10 cellular contexts compared by ENCODE assay signal in genomic region chr4:147787204-147787603, GRCh38. TPM values are rescaled to one million over a fixed set of nuclear protein-coding genes. Genes with fewer than 3 reads are reported as not detected.
DNase-seq lines count a peak whose midpoint lies in the region; ATAC-seq and TF ChIP-seq lines count a peak whose summit lies in the region.
"Had no signal": no experiment of that assay in that cellular context is flagged by ENCODE, and none has a peak within 500 bp of the region (broad histone marks: within the 10 kb centered on the region; RNA-seq: fewer than 3 reads in every experiment).

No MANE protein-coding gene starts in this region.

- CTCF ChIA-PET in activated naive CD4-positive, alpha-beta T cell treated with anti-CD3 and anti-CD28 coated beads, Interleukin-2, amount 10 ng/mL, durations not matched to agents 7 days and 5 days (lab: Charles Lee): interaction anchor here (3.7 kb wide), 1 partner anchor 80 kb away, joined by 15 read pairs; no protein-coding TSS in a partner anchor

- no peak for TF ChIP-seq CTCF in fibroblast of the aortic adventitia (IDR thresholded peaks at IDR 0.05; ENCODE audit: insufficient read depth, low read length)
- no peak for TF ChIP-seq CTCF in osteoblast (IDR thresholded peaks at IDR 0.05; ENCODE audit: extremely low read depth, low read depth, low read length)

- H3K4me1 ChIP-seq in osteoblast (ENCODE audit: insufficient read depth, low read length): peaks cover 13% of the 10 kb centered on the region

- no peak overlapping the region for H3K4me3 Mint-ChIP-seq in activated naive CD4-positive, alpha-beta T cell treated with anti-CD3 and anti-CD28 coated beads, Interleukin-2, amount 10 ng/mL, durations not matched to agents 7 days and 5 days
- H3K4me3 Mint-ChIP-seq: CD8-positive, alpha-beta T cell had no signal

- H3K9me3 Mint-ChIP-seq in activated naive CD4-positive, alpha-beta T cell treated with anti-CD3 and anti-CD28 coated beads, Interleukin-2, amount 10 ng/mL, durations not matched to agents 7 days and 5 days: no peaks in the 10 kb centered on the region
- H3K9me3 Mint-ChIP-seq: CD8-positive, alpha-beta T cell had no signal

- peak overlapping the region; percentile 58 for H3K27ac ChIP-seq in osteoblast (ENCODE audit: low read depth, low read length)

- H3K4me3 ChIP-seq in MG63 (no peak overlapping the region), fibroblast of the aortic adventitia (ENCODE audit: low read depth, low read length) (no peak overlapping the region), osteoblast (ENCODE audit: insufficient read depth, low read length) (no peak overlapping the region)

- H3K27me3 Mint-ChIP-seq in activated naive CD4-positive, alpha-beta T cell treated with anti-CD3 and anti-CD28 coated beads, Interleukin-2, amount 10 ng/mL, durations not matched to agents 7 days and 5 days: peaks cover 10% of the 10 kb centered on the region

- DNase-seq in Ammon's horn (ENCODE audit: low spot score) (peak; percentile 36), MG63 (peak; percentile 39), fibroblast of the aortic adventitia (ENCODE audit: low read depth) (peak; percentile 74), osteoblast (ENCODE audit: insufficient read length, low spot score, missing footprints) (no peak), retina (no peak), erythroblast (lab: John Stamatoyannopoulos, UW) (no peak)
- no peak for DNase-seq in activated naive CD4-positive, alpha-beta T cell treated with anti-CD3 and anti-CD28 coated beads, Interleukin-2, amount 10 ng/mL, durations not matched to agents 7 days and 5 days
- DNase-seq: CD8-positive, alpha-beta T cell; NCI-H1105 treated with DMSO at 0.1 percent for 48 hours had no signal

- H3K27me3 ChIP-seq in MG63 (no peaks in the 10 kb centered on the region), osteoblast (ENCODE audit: insufficient read depth, low read length) (no peaks in the 10 kb centered on the region)

- peak overlapping the region; percentile 35 for H3K4me2 ChIP-seq in osteoblast (ENCODE audit: insufficient read depth, low read length)

- H3K9me3 ChIP-seq in MG63: no peaks in the 10 kb centered on the region
- no peaks in the 10 kb centered on the region for H3K9me3 ChIP-seq in osteoblast (ENCODE audit: low read depth, low read length)

- H3K36me3 Mint-ChIP-seq in activated naive CD4-positive, alpha-beta T cell treated with anti-CD3 and anti-CD28 coated beads, Interleukin-2, amount 10 ng/mL, durations not matched to agents 7 days and 5 days: no peaks in the 10 kb centered on the region
- H3K36me3 Mint-ChIP-seq: CD8-positive, alpha-beta T cell had no signal

- peaks cover 57% of the 10 kb centered on the region for H3K79me2 ChIP-seq in osteoblast (ENCODE audit: insufficient read depth, low read length)

- TF ChIP-seq POLR2A in erythroblast (IDR thresholded peaks at IDR 0.05; ENCODE audit: low read length): no peak

- H3K36me3 ChIP-seq in MG63: no peaks in the 10 kb centered on the region
- no peaks in the 10 kb centered on the region for H3K36me3 ChIP-seq in osteoblast (ENCODE audit: insufficient read depth, low read length)

- peaks cover 19% of the 10 kb centered on the region for H4K20me1 ChIP-seq in osteoblast (ENCODE audit: insufficient read depth, low read length)

- ATAC-seq in HG03469 (IDR thresholded peaks at IDR 0.05; ENCODE audit: unreplicated experiment): no peak
- ATAC-seq: CD8-positive, alpha-beta T cell had no signal

- H3K4me1 Mint-ChIP-seq in activated naive CD4-positive, alpha-beta T cell treated with anti-CD3 and anti-CD28 coated beads, Interleukin-2, amount 10 ng/mL, durations not matched to agents 7 days and 5 days: peaks cover 4% of the 10 kb centered on the region

- no peak overlapping the region for H3K27ac Mint-ChIP-seq in activated naive CD4-positive, alpha-beta T cell treated with anti-CD3 and anti-CD28 coated beads, Interleukin-2, amount 10 ng/mL, durations not matched to agents 7 days and 5 days
- H3K27ac Mint-ChIP-seq: CD8-positive, alpha-beta T cell had no signal

- no peak overlapping the region for H2AFZ ChIP-seq in osteoblast (ENCODE audit: low read length)

RNA-seq across cellular contexts. Expression of gene ARHGAP10, which starts 55.3 kb away (rescaled TPM):
- total RNA-seq in MG63 (2014; rRNA removed; shearing (Covaris generic); ENCODE audit: low replicate concordance): 7.7 and 15.2 TPM in 2 replicates
- total RNA-seq in fibroblast of the aortic adventitia (ENCODE audit: low replicate concordance) (32.1 and 45.0 TPM in 2 replicates), osteoblast (31.5 and 32.7 TPM in 2 replicates)

Comparison
In these comparisons a context has a peak if more than half of its experiments do, and no peak if none do; other contexts are left out.
1. DNase-seq: peak in Ammon's horn (single experiment), MG63 (single experiment) and fibroblast of the aortic adventitia (single experiment); none in osteoblast (single experiment), activated naive CD4-positive, alpha-beta T cell treated with anti-CD3 and anti-CD28 coated beads, Interleukin-2, amount 10 ng/mL, durations not matched to agents 7 days and 5 days (single experiment), retina (single experiment) and erythroblast (0 of 2).